ENCODE assay signal across 15 cellular contexts in the genomic region with DNA sequence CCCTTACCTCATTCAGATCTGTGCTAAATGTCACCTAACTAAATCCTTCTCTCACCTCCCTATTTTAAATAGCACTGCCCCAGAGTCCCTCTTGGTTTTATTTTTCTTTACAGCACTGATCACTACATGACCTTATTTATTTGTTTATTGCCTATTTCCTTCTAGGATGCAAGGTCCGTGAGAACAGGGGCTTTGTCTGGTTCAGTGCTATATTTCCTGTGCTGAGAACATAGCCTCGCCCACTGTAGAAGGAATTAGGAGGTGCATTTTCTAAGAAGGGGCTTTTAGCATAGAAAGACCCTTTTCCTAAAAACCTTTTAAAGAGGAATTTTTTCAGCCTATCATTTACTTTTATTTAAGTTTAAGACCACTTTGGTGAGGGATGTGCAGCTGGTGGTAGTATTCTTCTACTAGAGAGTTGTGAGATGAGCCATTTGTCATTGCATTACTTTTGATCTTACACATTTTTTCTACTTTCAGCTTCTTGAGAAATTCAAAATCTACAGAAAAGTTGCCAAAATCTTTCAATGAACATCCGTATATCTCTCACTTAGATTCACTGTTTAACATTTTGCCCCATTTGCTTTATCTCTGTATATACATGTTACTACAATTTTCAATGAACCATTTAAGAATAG. TPM values are rescaled to one million over a fixed set of nuclear protein-coding genes. Genes with fewer than 3 reads are reported as not detected.
DNase-seq lines count a peak whose midpoint lies in the region; ATAC-seq and TF ChIP-seq lines count a peak whose summit lies in the region.
"Had no signal": no experiment of that assay in that cellular context is flagged by ENCODE, and none has a peak within 500 bp of the region (broad histone marks: within the 10 kb centered on the region; RNA-seq: fewer than 3 reads in every experiment).

No MANE protein-coding gene starts in this region.

- H3K27me3 ChIP-seq in OCI-LY1 (ENCODE audit: insufficient read depth, low read length) (no peaks in the 10 kb centered on the region), tibial nerve (no peaks in the 10 kb centered on the region), aorta (ENCODE audit: control insufficient read depth in 1 of 2, insufficient read depth in 2 of 2, low read length in 1 of 2) (no peaks in the 10 kb centered on the region)
- no peaks in the 10 kb centered on the region for H3K27me3 ChIP-seq in naive thymus-derived CD4-positive, alpha-beta T cell (ENCODE audit: control insufficient read depth in 2 of 2, insufficient read depth in 2 of 2, low read length in 2 of 2)
- H3K27me3 ChIP-seq: dorsolateral prefrontal cortex, suprapubic skin had no signal

- no peak for DNase-seq in activated CD4-positive, alpha-beta T cell treated with anti-CD3 and anti-CD28 coated beads, Interleukin-2, amount 10 ng/mL, durations not matched to agents 24 days and 14 days
- DNase-seq in activated CD4-positive, alpha-beta T cell treated with anti-CD3 and anti-CD28 coated beads, Interleukin-2, amount 50 U/mL, for 4 hours = no peak
- no peak for DNase-seq in naive thymus-derived CD4-positive, alpha-beta T cell
- DNase-seq in tibial nerve (ENCODE audit: low spot score in 2 of 2) = no peak
- DNase-seq in aorta = no peak
- DNase-seq: Caco-2, dorsolateral prefrontal cortex, GM23248, mammary epithelial cell, NCI-H187, NCI-H526 treated with DMSO at 0.1 percent for 48 hours had no signal

- no peaks in the 10 kb centered on the region for H3K36me3 ChIP-seq in OCI-LY1 (ENCODE audit: insufficient read depth, low read length)
- H3K36me3 ChIP-seq in naive thymus-derived CD4-positive, alpha-beta T cell (ENCODE audit: control insufficient read depth in 2 of 3, insufficient read depth in 3 of 3, low read length in 3 of 3) = no peaks in the 10 kb centered on the region
- no peaks in the 10 kb centered on the region for H3K36me3 ChIP-seq in tibial nerve
- no peaks in the 10 kb centered on the region for H3K36me3 ChIP-seq in aorta (ENCODE audit: control insufficient read depth in 1 of 2, insufficient read depth in 2 of 2, low read length in 1 of 2)
- H3K36me3 ChIP-seq: suprapubic skin had no signal

- H2AFZ ChIP-seq in OCI-LY1 (ENCODE audit: low read length) = no peak overlapping the region
- H2AFZ ChIP-seq: GM23248 had no signal

- CTCF ChIA-PET in naive thymus-derived CD4-positive, alpha-beta T cell (lab: Charles Lee) = interaction anchor here (1.0 kb wide), 1 partner anchor 45 kb away, joined by 3 read pairs; no protein-coding TSS in a partner anchor

- H3K79me2 ChIP-seq in OCI-LY1 (ENCODE audit: insufficient read depth, low read length) = peaks cover 45% of the 10 kb centered on the region

- H3K27ac Mint-ChIP-seq in activated CD4-positive, alpha-beta T cell treated with anti-CD3 and anti-CD28 coated beads, Interleukin-2, amount 10 ng/mL, durations not matched to agents 24 days and 14 days = peak overlapping the region; percentile 67
- H3K27ac Mint-ChIP-seq in naive thymus-derived CD4-positive, alpha-beta T cell = peak overlapping the region in 6 of 9 donors; percentile 5 to 78 (median 52)

- TF ChIP-seq CTCF in OCI-LY1 (IDR thresholded peaks at IDR 0.05; ENCODE audit: low read length) (no peak), tibial nerve (IDR thresholded peaks at IDR 0.05) (no peak)

- peaks cover 11% of the 10 kb centered on the region for H3K36me3 Mint-ChIP-seq in activated CD4-positive, alpha-beta T cell treated with anti-CD3 and anti-CD28 coated beads, Interleukin-2, amount 10 ng/mL, durations not matched to agents 24 days and 14 days (ENCODE audit: low read depth)
- H3K36me3 Mint-ChIP-seq in naive thymus-derived CD4-positive, alpha-beta T cell = peaks cover 0 to 16% (median 0%) of the 10 kb centered on the region in 5 donors

- no peaks in the 10 kb centered on the region for H3K9me3 Mint-ChIP-seq in activated CD4-positive, alpha-beta T cell treated with anti-CD3 and anti-CD28 coated beads, Interleukin-2, amount 10 ng/mL, durations not matched to agents 24 days and 14 days
- H3K9me3 Mint-ChIP-seq in naive thymus-derived CD4-positive, alpha-beta T cell = no peaks in the 10 kb centered on the region

- no peak for TF ChIP-seq POLR2A in tibial nerve (IDR thresholded peaks at IDR 0.05)

- no peaks in the 10 kb centered on the region for H3K27me3 Mint-ChIP-seq in activated CD4-positive, alpha-beta T cell treated with anti-CD3 and anti-CD28 coated beads, Interleukin-2, amount 10 ng/mL, durations not matched to agents 24 days and 14 days
- H3K27me3 Mint-ChIP-seq in naive thymus-derived CD4-positive, alpha-beta T cell = no peaks in the 10 kb centered on the region

- peaks cover 56% of the 10 kb centered on the region for H3K4me1 Mint-ChIP-seq in activated CD4-positive, alpha-beta T cell treated with anti-CD3 and anti-CD28 coated beads, Interleukin-2, amount 10 ng/mL, durations not matched to agents 24 days and 14 days
- peaks cover 54 to 89% (median 84%) of the 10 kb centered on the region in 7 donors for H3K4me1 Mint-ChIP-seq in naive thymus-derived CD4-positive, alpha-beta T cell

- peak; percentile 9 for ATAC-seq in GM21423 (IDR thresholded peaks at IDR 0.05; ENCODE audit: unreplicated experiment)
- peak; percentile 11 for ATAC-seq in naive thymus-derived CD4-positive, alpha-beta T cell
- ATAC-seq in SK-N-SH treated with all-trans-retinoic acid at 6 μM for 48 hours = no peak
- ATAC-seq in aorta (ENCODE audit: low FRiP score) = no peak

- H3K9me2 ChIP-seq in OCI-LY1 (ENCODE audit: low read depth, low read length) = no peaks in the 10 kb centered on the region

- peak overlapping the region; percentile 34; the same call in 1 of the 2 replicates for H3K4me2 ChIP-seq in OCI-LY1 (ENCODE audit: low read length)

- intact Hi-C loops in activated CD4-positive, alpha-beta T cell treated with anti-CD3 and anti-CD28 coated beads, Interleukin-2, amount 10 ng/mL, durations not matched to agents 24 days and 14 days (cut with micrococcal nuclease) = loop anchor here (2.0 kb wide), 1 partner anchor 200 kb away; no protein-coding TSS in a partner anchor
- intact Hi-C loops in naive thymus-derived CD4-positive, alpha-beta T cell (cut with micrococcal nuclease) = loop anchor here in 1 of 2 donors (1.0 to 5.0 kb wide), 2 partner anchors 9 to 45 kb away; no protein-coding TSS in a partner anchor
- intact Hi-C loops in aorta (cut with DNase I) = no loop called here

- H3K9ac ChIP-seq in OCI-LY1 (ENCODE audit: low read length) = peak overlapping the region; percentile 27; the same call in 1 of the 2 replicates
- H3K9ac ChIP-seq: GM23248 had no signal

- TF ChIP-seq EP300 in tibial nerve (IDR thresholded peaks at IDR 0.05) = no peak

- H3K4me1 ChIP-seq in OCI-LY1 (ENCODE audit: insufficient read depth, low read length, severe bottlenecking) (peaks cover 98% of the 10 kb centered on the region), tibial nerve (peaks cover 0 to 38% (median 11%) of the 10 kb centered on the region in 4 donors), aorta (ENCODE audit: control insufficient read depth in 1 of 2, insufficient read depth in 2 of 2, low read length in 2 of 2) (peaks cover 3 to 13% of the 10 kb centered on the region in 2 donors)
- peaks cover 31 to 40% of the 10 kb centered on the region in 2 donors for H3K4me1 ChIP-seq in naive thymus-derived CD4-positive, alpha-beta T cell (ENCODE audit: control insufficient read depth in 2 of 2, insufficient read depth in 2 of 2, low read length in 2 of 2)
- H3K4me1 ChIP-seq: Caco-2 had no signal

- peak overlapping the region; percentile 98 for H3K27ac ChIP-seq in OCI-LY1 (ENCODE audit: low read depth, low read length, poor library complexity, severe bottlenecking)
- H3K27ac ChIP-seq in naive thymus-derived CD4-positive, alpha-beta T cell (ENCODE audit: low read depth, low read length) = no peak overlapping the region
- no peak overlapping the region for H3K27ac ChIP-seq in tibial nerve
- no peak overlapping the region for H3K27ac ChIP-seq in aorta (ENCODE audit: low read depth in 1 of 2, low read length in 2 of 2)
- H3K27ac ChIP-seq: dorsolateral prefrontal cortex, GM23248, suprapubic skin had no signal

- POLR2A ChIA-PET in naive thymus-derived CD4-positive, alpha-beta T cell (lab: Charles Lee) = interaction anchor here (0.8 kb wide), 1 partner anchor 10 kb away, joined by 3 read pairs; no protein-coding TSS in a partner anchor

- peak overlapping the region; percentile 53 for H3K4me3 Mint-ChIP-seq in activated CD4-positive, alpha-beta T cell treated with anti-CD3 and anti-CD28 coated beads, Interleukin-2, amount 10 ng/mL, durations not matched to agents 24 days and 14 days
- H3K4me3 Mint-ChIP-seq in naive thymus-derived CD4-positive, alpha-beta T cell = peak overlapping the region in 8 of 10 donors; percentile 16 to 76 (median 38)

- WGBS in tibial nerve, 2 donors = 76 to 83% methylated on average over 3 of the region's 3 CpGs
- 87 to 89% methylated on average over 3 of the region's 3 CpGs for WGBS in aorta, 2 donors

- H3K9me3 ChIP-seq in OCI-LY1 (ENCODE audit: low read length) = no peaks in the 10 kb centered on the region
- no peaks in the 10 kb centered on the region for H3K9me3 ChIP-seq in naive thymus-derived CD4-positive, alpha-beta T cell (ENCODE audit: control insufficient read depth in 2 of 3, low read length in 3 of 3)
- H3K9me3 ChIP-seq in tibial nerve = no peaks in the 10 kb centered on the region
- H3K9me3 ChIP-seq in aorta (ENCODE audit: control insufficient read depth, low read length) = no peaks in the 10 kb centered on the region
- H3K9me3 ChIP-seq: Caco-2, suprapubic skin had no signal

- no peaks in the 10 kb centered on the region for H4K20me1 ChIP-seq in OCI-LY1 (ENCODE audit: insufficient read depth, low read length)

- H3K4me3 ChIP-seq in OCI-LY1 (ENCODE audit: low read depth, low read length, poor library complexity, severe bottlenecking) = peak overlapping the region; percentile 10
- H3K4me3 ChIP-seq in naive thymus-derived CD4-positive, alpha-beta T cell (ENCODE audit: low read length) = no peak overlapping the region
- H3K4me3 ChIP-seq in tibial nerve = no peak overlapping the region
- H3K4me3 ChIP-seq in aorta (ENCODE audit: low read length in 2 of 2) = no peak overlapping the region
- H3K4me3 ChIP-seq: dorsolateral prefrontal cortex, GM23248, suprapubic skin had no signal

- peaks cover 7% of the 10 kb centered on the region for H3F3A ChIP-seq in OCI-LY1 (ENCODE audit: insufficient read depth, low read length)

TF ChIP-seq in SK-N-SH treated with all-trans-retinoic acid at 6 μM for 48 hours, 23 proteins besides CTCF, POLR2A, EP300 and RAD21:
- TF ChIP-seq OSR1 (CRISPR knock-in tag; IDR thresholded peaks at IDR 0.05) = no peak

RNA-seq across cellular contexts. Expression of a gene that starts 13.5 kb away (rescaled TPM):
- 42.1 and 45.4 TPM in 2 replicates for total RNA-seq in activated CD4-positive, alpha-beta T cell treated with anti-CD3 and anti-CD28 coated beads, Interleukin-2, amount 10 ng/mL, durations not matched to agents 24 days and 14 days
- total RNA-seq in naive thymus-derived CD4-positive, alpha-beta T cell = 10 to 100 TPM; 41.2 to 62.3 (median 57.4) TPM
- polyA plus RNA-seq in naive thymus-derived CD4-positive, alpha-beta T cell = 10 to 100 TPM; 56.8 to 69.9 TPM
- total RNA-seq in tibial nerve = 10 to 100 TPM; 29.6 to 59.9 (median 41.4) TPM
- 100 to 1,000 TPM in 1 of 2 donors, 10 to 100 TPM in 1; 77.7 to 145 TPM for total RNA-seq in aorta
- polyA plus RNA-seq in aorta = 100 to 1,000 TPM in 1 of 2 donors, 10 to 100 TPM in 1; 47.1 to 115 TPM

Comparison
In these comparisons a context has a peak if more than half of its experiments do, and no peak if none do; other contexts are left out.
1. ATAC-seq: peak in GM21423 (single experiment) and naive thymus-derived CD4-positive, alpha-beta T cell (single experiment); none in SK-N-SH treated with all-trans-retinoic acid at 6 μM for 48 hours (single experiment) and aorta (single experiment).